ENCODE assay signal across 8 cellular contexts in genomic region chr19:58466760-58467589, GRCh38.
A peak's percentile ranks its signal among the peaks of the same experiment; 100 is the strongest.
DNase-seq lines count a peak whose midpoint lies in the region; ATAC-seq, FAIRE-seq and TF ChIP-seq lines count a peak whose summit lies in the region.

ZNF324 (plus strand) TSS chr19:58467080; CDS start chr19:58469186, 2,106 bp downstream.

- H3K4me2 ChIP-seq in Loucy (ENCODE audit: low read depth, low read length, poor library complexity, severe bottlenecking), result peak within 1 kb of the TSS; percentile 100

- FAIRE-seq in H54 (lab: Jason Lieb, UNC), result no peak

- peaks cover 10% of the 10 kb centered on the region for H3K4me1 ChIP-seq in Loucy (ENCODE audit: insufficient read depth, low read length, poor library complexity, severe bottlenecking)

- peaks cover 2% of the 10 kb centered on the region; the same call in 1 of the 2 replicates for H3K36me3 ChIP-seq in Loucy (ENCODE audit: insufficient read depth, low read length)

- H3K27ac Mint-ChIP-seq in nephron progenitor cell, result peak within 1 kb of the TSS; percentile 92
- peak within 1 kb of the TSS; percentile 86 to 94 for H3K27ac Mint-ChIP-seq in stimulated activated naive CD8-positive, alpha-beta T cell treated with anti-CD3 and anti-CD28 coated beads, Interleukin-15, amount 100 ng/mL, for 72 hours

- peak within 1 kb of the TSS; percentile 87 for H3K4me3 Mint-ChIP-seq in nephron progenitor cell
- peak within 1 kb of the TSS; percentile 82 to 97 for H3K4me3 Mint-ChIP-seq in stimulated activated naive CD8-positive, alpha-beta T cell treated with anti-CD3 and anti-CD28 coated beads, Interleukin-15, amount 100 ng/mL, for 72 hours

- H3K9me2 ChIP-seq in Loucy (replicated peaks; ENCODE audit: low read depth, low read length), result no peaks in the 10 kb centered on the region

- TF ChIP-seq POLR2A in H54 (IDR thresholded peaks at IDR 0.05; ENCODE audit: low read depth, low read length) (peak; percentile 87), Raji (IDR thresholded peaks at IDR 0.05; ENCODE audit: insufficient read depth, low read depth, low read length) (peak; percentile 87)

- H3K4me1 Mint-ChIP-seq in nephron progenitor cell, result peaks cover 23% of the 10 kb centered on the region
- peaks cover 26% of the 10 kb centered on the region for H3K4me1 Mint-ChIP-seq in stimulated activated naive CD8-positive, alpha-beta T cell treated with anti-CD3 and anti-CD28 coated beads, Interleukin-15, amount 100 ng/mL, for 72 hours

- peaks cover 20% of the 10 kb centered on the region for H3K79me2 ChIP-seq in Loucy (ENCODE audit: insufficient read depth, low read length)

- H2AFZ ChIP-seq in Loucy (ENCODE audit: low read length), result peak within 1 kb of the TSS; percentile 100

- peaks cover 8% of the 10 kb centered on the region for H4K20me1 ChIP-seq in Loucy (ENCODE audit: insufficient read depth, low read length, poor library complexity, severe bottlenecking)

- H3K4me3 ChIP-seq in Loucy (ENCODE audit: low read length, poor library complexity, severe bottlenecking) (peak within 1 kb of the TSS; percentile 87), fibroblast of pulmonary artery (replicated peaks; ENCODE audit: low read depth, low read length) (peak within 1 kb of the TSS; percentile 76)

- TF ChIP-seq CTCF in Loucy (conservative IDR thresholded peaks at IDR 0.05; ENCODE audit: low read length) (no peak), fibroblast of pulmonary artery (IDR thresholded peaks at IDR 0.05; ENCODE audit: low read length, missing control alignments) (no peak), nephron progenitor cell (IDR thresholded peaks at IDR 0.05) (no peak)

- H3K27me3 ChIP-seq in Loucy (ENCODE audit: insufficient read depth, low read length, poor library complexity, severe bottlenecking), result no peaks in the 10 kb centered on the region

- H3K9ac ChIP-seq in Loucy (ENCODE audit: low read depth, low read length, poor library complexity, severe bottlenecking), result peak within 1 kb of the TSS; percentile 80

- no peaks in the 10 kb centered on the region for H3F3A ChIP-seq in Loucy (ENCODE audit: low read depth)

- DNase-seq in ELF-1 (ENCODE audit: low read depth, low spot score), result peak; percentile 98
- peak; percentile 99 for DNase-seq in H54 (ENCODE audit: insufficient read length, low spot score)
- DNase-seq in activated T-helper 9 cell treated with anti-CD3 and anti-CD28 coated beads, Interleukin-2, amount 50 U/mL, for 16 hours (ENCODE audit: low read depth), result peak; percentile 97
- DNase-seq in fibroblast of pulmonary artery (ENCODE audit: low read depth), result peak; percentile 96
- peak; percentile 99 for DNase-seq in nephron progenitor cell
- DNase-seq in stimulated activated naive CD8-positive, alpha-beta T cell treated with anti-CD3 and anti-CD28 coated beads, Interleukin-15, amount 100 ng/mL, for 72 hours, result peak; percentile 93 to 97

- peaks cover 26% of the 10 kb centered on the region for H3K27me3 Mint-ChIP-seq in nephron progenitor cell (ENCODE audit: low read depth, poor library complexity)
- no peaks in the 10 kb centered on the region for H3K27me3 Mint-ChIP-seq in stimulated activated naive CD8-positive, alpha-beta T cell treated with anti-CD3 and anti-CD28 coated beads, Interleukin-15, amount 100 ng/mL, for 72 hours

- H3K36me3 Mint-ChIP-seq in nephron progenitor cell (ENCODE audit: low read depth), result no peaks in the 10 kb centered on the region

- H3K9me3 ChIP-seq in Loucy (ENCODE audit: insufficient read depth, low read depth, low read length), result no peaks in the 10 kb centered on the region

- H3K9me3 Mint-ChIP-seq in nephron progenitor cell, result no peaks in the 10 kb centered on the region
- H3K9me3 Mint-ChIP-seq in stimulated activated naive CD8-positive, alpha-beta T cell treated with anti-CD3 and anti-CD28 coated beads, Interleukin-15, amount 100 ng/mL, for 72 hours, result no peaks in the 10 kb centered on the region

- peak; percentile 98 for ATAC-seq in stimulated activated naive CD8-positive, alpha-beta T cell treated with anti-CD3 and anti-CD28 coated beads, Interleukin-15, amount 100 ng/mL, for 72 hours

Comparison
In these comparisons a context has a peak if more than half of its experiments do, and no peak if none do; other contexts are left out.
1. Peak in every context shown above with its lines: DNase-seq, ATAC-seq and H3K4me3 ChIP-seq.